21 cellular contexts compared by ENCODE assay signal in the genomic region with DNA sequence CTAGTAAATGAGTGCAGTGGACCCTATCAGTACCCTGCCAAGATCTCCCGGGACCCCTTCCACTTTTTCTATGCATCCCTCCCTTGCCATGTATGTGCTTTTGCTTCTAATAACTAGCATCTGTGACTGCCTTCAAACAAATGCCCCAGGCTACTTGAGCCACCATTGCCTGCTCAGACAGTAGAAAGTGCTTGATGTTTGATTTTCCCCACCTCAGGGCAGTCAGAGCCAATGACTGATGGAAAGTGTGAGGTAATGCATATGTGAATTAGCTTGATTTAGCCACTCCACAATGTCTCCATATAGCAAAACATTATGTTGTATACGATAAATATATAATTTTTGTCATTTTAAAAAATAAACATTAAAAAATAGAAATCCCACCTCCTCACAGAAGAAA.
DNase-seq lines count a peak whose midpoint lies in the region; ATAC-seq and TF ChIP-seq lines count a peak whose summit lies in the region.
"Had no signal": no experiment of that assay in that cellular context is flagged by ENCODE, and none has a peak within 500 bp of the region (broad histone marks: within the 10 kb centered on the region; RNA-seq: fewer than 3 reads in every experiment).

No MANE protein-coding gene starts in this region.

- H3K36me3 Mint-ChIP-seq in GM23338 (ENCODE audit: low read depth) (no peaks in the 10 kb centered on the region), glutamatergic neuron (ENCODE audit: unreplicated experiment) (no peaks in the 10 kb centered on the region)
- no peaks in the 10 kb centered on the region for H3K36me3 Mint-ChIP-seq in naive thymus-derived CD8-positive, alpha-beta T cell
- H3K36me3 Mint-ChIP-seq: CD8-positive, alpha-beta T cell had no signal

- peak; percentile 34 for DNase-seq in DMS 273 (lab: John Stamatoyannopoulos, UW; ENCODE audit: unreplicated experiment)
- no peak for DNase-seq in DMS 273 treated with DMSO at 0.1 percent for 48 hours (lab: John Stamatoyannopoulos, UW)
- no peak for DNase-seq in GM23338 (ENCODE audit: low spot score)
- peak; percentile 74 for DNase-seq in NCI-H446 treated with DMSO at 0.1 percent for 48 hours (lab: John Stamatoyannopoulos, UW)
- DNase-seq in glutamatergic neuron = peak; percentile 48
- no peak for DNase-seq in naive thymus-derived CD8-positive, alpha-beta T cell
- DNase-seq in heart right ventricle = no peak
- no peak for DNase-seq in H7
- DNase-seq: ACHN; C1 segment of cervical spinal cord; CD8-positive, alpha-beta T cell; DMS53; GF-D8; H9; KBM-7; NCI-H1092; NCI-H1436; NCI-H510A; Peyer's patch had no signal

- no peak overlapping the region for H3K4me2 ChIP-seq in GM23338

- no peaks in the 10 kb centered on the region for H3F3A ChIP-seq in GM23338 (replicated peaks; ENCODE audit: low read depth)

- no peaks in the 10 kb centered on the region for H3K79me2 ChIP-seq in GM23338 (replicated peaks; ENCODE audit: insufficient read depth)

- H2AFZ ChIP-seq in GM23338 = 0 out of 2 replicates have a peak overlapping the region, but pooled peaks have one; percentile 70

- no peaks in the 10 kb centered on the region for H3K4me1 ChIP-seq in GM23338 (ENCODE audit: insufficient read depth)
- H3K4me1 ChIP-seq in heart right ventricle = no peaks in the 10 kb centered on the region
- H3K4me1 ChIP-seq: Peyer's patch, SJSA1 had no signal

- H3K27me3 Mint-ChIP-seq in GM23338 (ENCODE audit: insufficient read depth, low read depth, poor library complexity) (no peaks in the 10 kb centered on the region), glutamatergic neuron (ENCODE audit: unreplicated experiment) (peaks cover 1% of the 10 kb centered on the region)
- no peaks in the 10 kb centered on the region for H3K27me3 Mint-ChIP-seq in naive thymus-derived CD8-positive, alpha-beta T cell

- no peak overlapping the region for H3K27ac Mint-ChIP-seq in GM23338
- H3K27ac Mint-ChIP-seq in glutamatergic neuron (ENCODE audit: unreplicated experiment) = peak overlapping the region; percentile 94
- no peak overlapping the region for H3K27ac Mint-ChIP-seq in naive thymus-derived CD8-positive, alpha-beta T cell
- H3K27ac Mint-ChIP-seq: CD8-positive, alpha-beta T cell; H9 had no signal

- H3K4me1 Mint-ChIP-seq in GM23338 = no peaks in the 10 kb centered on the region
- peaks cover 23% of the 10 kb centered on the region for H3K4me1 Mint-ChIP-seq in glutamatergic neuron (ENCODE audit: low read depth, unreplicated experiment)
- no peaks in the 10 kb centered on the region for H3K4me1 Mint-ChIP-seq in naive thymus-derived CD8-positive, alpha-beta T cell
- H3K4me1 Mint-ChIP-seq: H9 had no signal

- WGBS in heart right ventricle, 2 donors = 81 to 84% methylated on average over 2 of the region's 2 CpGs

- intact Hi-C loops in heart right ventricle (cut with DNase I) = no loop called here

- TF ChIP-seq CTCF in GM23338 (conservative IDR thresholded peaks at IDR 0.05; ENCODE audit: low read depth in 2 of 2) = no peak
- no peak for TF ChIP-seq CTCF in glutamatergic neuron (IDR thresholded peaks at IDR 0.05; ENCODE audit: partially characterized antibody, unreplicated experiment)
- no peak for TF ChIP-seq CTCF in heart right ventricle (IDR thresholded peaks at IDR 0.05)

- H3K27ac ChIP-seq in GM23338 (ENCODE audit: low read depth) (no peak overlapping the region), heart right ventricle (no peak overlapping the region)
- H3K27ac ChIP-seq: 22Rv1, Peyer's patch, SJSA1 had no signal

- no peaks in the 10 kb centered on the region for H3K9me3 Mint-ChIP-seq in GM23338
- H3K9me3 Mint-ChIP-seq in glutamatergic neuron (ENCODE audit: unreplicated experiment) = peaks cover 6% of the 10 kb centered on the region
- H3K9me3 Mint-ChIP-seq in naive thymus-derived CD8-positive, alpha-beta T cell = peaks cover 0 to 2% (median 0%) of the 10 kb centered on the region in 9 donors
- H3K9me3 Mint-ChIP-seq: CD8-positive, alpha-beta T cell; H9 had no signal

- H3K4me3 Mint-ChIP-seq in GM23338 = no peak overlapping the region
- no peak overlapping the region for H3K4me3 Mint-ChIP-seq in glutamatergic neuron (ENCODE audit: unreplicated experiment)
- H3K4me3 Mint-ChIP-seq in naive thymus-derived CD8-positive, alpha-beta T cell = no peak overlapping the region
- H3K4me3 Mint-ChIP-seq: CD8-positive, alpha-beta T cell; H9 had no signal

- H3K9me2 ChIP-seq in GM23338 (ENCODE audit: insufficient read depth) = no peaks in the 10 kb centered on the region; the same call in 1 of the 2 replicates

- H3K36me3 ChIP-seq in GM23338 (ENCODE audit: insufficient read depth) (no peaks in the 10 kb centered on the region), heart right ventricle (no peaks in the 10 kb centered on the region), H7 (replicated peaks; ENCODE audit: control insufficient read depth, insufficient read depth, low read length) (no peaks in the 10 kb centered on the region)
- H3K36me3 ChIP-seq: Peyer's patch, SJSA1 had no signal

- no peak overlapping the region for H3K4me3 ChIP-seq in GM23338
- no peak overlapping the region for H3K4me3 ChIP-seq in heart right ventricle
- no peak overlapping the region for H3K4me3 ChIP-seq in H7 (ENCODE audit: insufficient read depth, low read depth, low read length)
- H3K4me3 ChIP-seq: Peyer's patch, SJSA1 had no signal

- no peaks in the 10 kb centered on the region for H4K20me1 ChIP-seq in GM23338 (replicated peaks; ENCODE audit: insufficient read depth)

- POLR2A ChIA-PET in naive thymus-derived CD8-positive, alpha-beta T cell (lab: Charles Lee) = no interaction called here

- H3K27me3 ChIP-seq in GM23338 (ENCODE audit: insufficient read depth) = no peaks in the 10 kb centered on the region
- H3K27me3 ChIP-seq in heart right ventricle = no peaks in the 10 kb centered on the region
- H3K27me3 ChIP-seq in H7 (ENCODE audit: control insufficient read depth, insufficient read depth, low read length) = no peaks in the 10 kb centered on the region
- H3K27me3 ChIP-seq: Peyer's patch, SJSA1 had no signal

- ATAC-seq in GM23338 (no peak), heart right ventricle (no peak)
- no peak for ATAC-seq in naive thymus-derived CD8-positive, alpha-beta T cell
- ATAC-seq: CD8-positive, alpha-beta T cell had no signal

- no peaks in the 10 kb centered on the region for H3K9me3 ChIP-seq in heart right ventricle
- H3K9me3 ChIP-seq: Peyer's patch, SJSA1 had no signal

TF ChIP-seq in GM23338, 12 proteins besides CTCF, POLR2A, EP300 and RAD21 (continues in another document):
- no peak for TF ChIP-seq JUNB (IDR thresholded peaks at IDR 0.05; ENCODE audit: unreplicated experiment)
- TF ChIP-seq, protein P1, sequence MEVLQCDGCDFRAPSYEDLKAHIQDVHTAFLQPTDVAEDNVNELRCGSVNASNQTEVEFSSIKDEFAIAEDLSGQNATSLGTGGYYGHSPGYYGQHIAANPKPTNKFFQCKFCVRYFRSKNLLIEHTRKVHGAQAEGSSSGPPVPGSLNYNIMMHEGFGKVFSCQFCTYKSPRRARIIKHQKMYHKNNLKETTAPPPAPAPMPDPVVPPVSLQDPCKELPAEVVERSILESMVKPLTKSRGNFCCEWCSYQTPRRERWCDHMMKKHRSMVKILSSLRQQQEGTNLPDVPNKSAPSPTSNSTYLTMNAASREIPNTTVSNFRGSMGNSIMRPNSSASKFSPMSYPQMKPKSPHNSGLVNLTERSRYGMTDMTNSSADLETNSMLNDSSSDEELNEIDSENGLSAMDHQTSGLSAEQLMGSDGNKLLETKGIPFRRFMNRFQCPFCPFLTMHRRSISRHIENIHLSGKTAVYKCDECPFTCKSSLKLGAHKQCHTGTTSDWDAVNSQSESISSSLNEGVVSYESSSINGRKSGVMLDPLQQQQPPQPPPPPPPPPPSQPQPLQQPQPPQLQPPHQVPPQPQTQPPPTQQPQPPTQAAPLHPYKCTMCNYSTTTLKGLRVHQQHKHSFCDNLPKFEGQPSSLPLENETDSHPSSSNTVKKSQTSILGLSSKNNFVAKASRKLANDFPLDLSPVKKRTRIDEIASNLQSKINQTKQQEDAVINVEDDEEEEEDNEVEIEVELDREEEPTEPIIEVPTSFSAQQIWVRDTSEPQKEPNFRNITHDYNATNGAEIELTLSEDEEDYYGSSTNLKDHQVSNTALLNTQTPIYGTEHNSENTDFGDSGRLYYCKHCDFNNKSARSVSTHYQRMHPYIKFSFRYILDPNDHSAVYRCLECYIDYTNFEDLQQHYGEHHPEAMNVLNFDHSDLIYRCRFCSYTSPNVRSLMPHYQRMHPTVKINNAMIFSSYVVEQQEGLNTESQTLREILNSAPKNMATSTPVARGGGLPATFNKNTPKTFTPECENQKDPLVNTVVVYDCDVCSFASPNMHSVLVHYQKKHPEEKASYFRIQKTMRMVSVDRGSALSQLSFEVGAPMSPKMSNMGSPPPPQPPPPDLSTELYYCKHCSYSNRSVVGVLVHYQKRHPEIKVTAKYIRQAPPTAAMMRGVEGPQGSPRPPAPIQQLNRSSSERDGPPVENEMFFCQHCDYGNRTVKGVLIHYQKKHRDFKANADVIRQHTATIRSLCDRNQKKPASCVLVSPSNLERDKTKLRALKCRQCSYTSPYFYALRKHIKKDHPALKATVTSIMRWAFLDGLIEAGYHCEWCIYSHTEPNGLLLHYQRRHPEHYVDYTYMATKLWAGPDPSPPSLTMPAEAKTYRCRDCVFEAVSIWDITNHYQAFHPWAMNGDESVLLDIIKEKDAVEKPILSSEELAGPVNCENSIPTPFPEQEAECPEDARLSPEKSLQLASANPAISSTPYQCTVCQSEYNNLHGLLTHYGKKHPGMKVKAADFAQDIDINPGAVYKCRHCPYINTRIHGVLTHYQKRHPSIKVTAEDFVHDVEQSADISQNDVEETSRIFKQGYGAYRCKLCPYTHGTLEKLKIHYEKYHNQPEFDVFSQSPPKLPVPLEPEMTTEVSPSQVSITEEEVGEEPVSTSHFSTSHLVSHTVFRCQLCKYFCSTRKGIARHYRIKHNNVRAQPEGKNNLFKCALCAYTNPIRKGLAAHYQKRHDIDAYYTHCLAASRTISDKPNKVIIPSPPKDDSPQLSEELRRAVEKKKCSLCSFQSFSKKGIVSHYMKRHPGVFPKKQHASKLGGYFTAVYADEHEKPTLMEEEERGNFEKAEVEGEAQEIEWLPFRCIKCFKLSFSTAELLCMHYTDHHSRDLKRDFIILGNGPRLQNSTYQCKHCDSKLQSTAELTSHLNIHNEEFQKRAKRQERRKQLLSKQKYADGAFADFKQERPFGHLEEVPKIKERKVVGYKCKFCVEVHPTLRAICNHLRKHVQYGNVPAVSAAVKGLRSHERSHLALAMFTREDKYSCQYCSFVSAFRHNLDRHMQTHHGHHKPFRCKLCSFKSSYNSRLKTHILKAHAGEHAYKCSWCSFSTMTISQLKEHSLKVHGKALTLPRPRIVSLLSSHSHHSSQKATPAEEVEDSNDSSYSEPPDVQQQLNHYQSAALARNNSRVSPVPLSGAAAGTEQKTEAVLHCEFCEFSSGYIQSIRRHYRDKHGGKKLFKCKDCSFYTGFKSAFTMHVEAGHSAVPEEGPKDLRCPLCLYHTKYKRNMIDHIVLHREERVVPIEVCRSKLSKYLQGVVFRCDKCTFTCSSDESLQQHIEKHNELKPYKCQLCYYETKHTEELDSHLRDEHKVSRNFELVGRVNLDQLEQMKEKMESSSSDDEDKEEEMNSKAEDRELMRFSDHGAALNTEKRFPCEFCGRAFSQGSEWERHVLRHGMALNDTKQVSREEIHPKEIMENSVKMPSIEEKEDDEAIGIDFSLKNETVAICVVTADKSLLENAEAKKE (CRISPR knock-in tag; IDR thresholded peaks at IDR 0.05) = no peak
- TF ChIP-seq EZH2 (IDR thresholded peaks at IDR 0.05; ENCODE audit: low read depth, unreplicated experiment) = no peak
- no peak for TF ChIP-seq ZNF114 (CRISPR knock-in tag; IDR thresholded peaks at IDR 0.05)

Comparison
In these comparisons a context has a peak if more than half of its experiments do, and no peak if none do; other contexts are left out.
1. DNase-seq: peak in DMS 273 (single experiment), NCI-H446 treated with DMSO at 0.1 percent for 48 hours (single experiment) and glutamatergic neuron (single experiment); none in DMS 273 treated with DMSO at 0.1 percent for 48 hours (single experiment), GM23338 (single experiment), naive thymus-derived CD8-positive, alpha-beta T cell (0 of 10), heart right ventricle (0 of 2) and H7 (single experiment).